24 cellular contexts compared by ENCODE assay signal in the genomic region with DNA sequence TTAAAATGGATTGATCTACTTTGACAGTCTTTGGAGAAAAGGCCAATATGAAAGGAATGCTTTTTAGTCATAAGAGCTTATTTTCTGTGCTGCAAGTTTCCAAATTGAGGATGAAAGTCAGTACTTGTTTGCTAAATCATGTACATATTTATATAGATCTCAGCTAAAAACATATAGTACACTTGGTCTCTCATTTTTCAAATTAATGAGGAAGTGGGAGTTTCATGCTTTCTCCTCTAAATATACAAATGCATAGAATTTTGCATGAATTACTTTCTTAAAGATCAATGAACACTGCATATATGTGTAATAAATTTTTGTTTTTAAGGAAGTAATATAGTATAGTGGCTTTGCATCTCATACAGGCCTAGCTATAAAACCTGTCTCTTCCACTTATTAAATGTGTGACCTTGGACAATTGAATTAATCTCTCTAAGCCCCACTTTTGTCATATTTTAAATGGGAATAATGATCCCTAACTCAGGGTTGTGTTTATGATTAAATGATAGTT.
"Had no signal": no experiment of that assay in that cellular context is flagged by ENCODE, and none has a peak within 500 bp of the region (broad histone marks: within the 10 kb centered on the region; RNA-seq: fewer than 3 reads in every experiment).

No MANE protein-coding gene starts in this region.

- H3K4me3 ChIP-seq: MG63, SJCRH30 had no signal

- DNase-seq: IMR-90, Karpas-422, KG1, MG63, NCI-H1092, NCI-H1105 treated with DMSO at 0.1 percent for 48 hours, NCI-H1417 treated with DMSO at 0.1 percent for 48 hours, NCI-H146, NCI-H1694 treated with DMSO at 0.1 percent for 48 hours, NCI-H1930, NCI-H2081, NCI-H2107, NCI-H2227 treated with DMSO at 0.1 percent for 48 hours, NCI-H524, NCI-H526 treated with DMSO at 0.1 percent for 48 hours, NCI-H774, PC-3, SHP77 treated with DMSO at 0.1 percent for 48 hours, SJCRH30, T-helper 1 cell had no signal

- ATAC-seq: HepG2, Panc1, PC-3, Right ventricle myocardium inferior, SK-N-SH treated with all-trans-retinoic acid at 6 μM for 48 hours had no signal

- FAIRE-seq: HepG2 had no signal
